8 cellular contexts compared by ENCODE assay signal in genomic region chr2:196066794-196067382, GRCh38. TPM values are rescaled to one million over a fixed set of nuclear protein-coding genes. Genes with fewer than 3 reads are reported as not detected.
DNase-seq lines count a peak whose midpoint lies in the region; ATAC-seq and TF ChIP-seq lines count a peak whose summit lies in the region.

No MANE protein-coding gene starts in this region.

- no peak for ATAC-seq in GM19351 (IDR thresholded peaks at IDR 0.05; ENCODE audit: unreplicated experiment)

- H3K36me3 ChIP-seq in brain microvascular endothelial cell (replicated peaks), result no peaks in the 10 kb centered on the region

- H3K27ac ChIP-seq in brain microvascular endothelial cell, result no peak overlapping the region

- DNase-seq in A172 (ENCODE audit: low spot score) (peak; percentile 36), EL (peak; percentile 48), NCI-H2227 (lab: John Stamatoyannopoulos, UW; ENCODE audit: unreplicated experiment) (peak; percentile 61), brain microvascular endothelial cell (no peak), medulla oblongata (ENCODE audit: extremely low spot score) (peak; percentile 48), SK-N-DZ (ENCODE audit: low spot score) (no peak)
- DNase-seq in stimulated activated CD4-positive, alpha-beta T cell treated with anti-CD3 and anti-CD28 coated beads, Interleukin-4, amount 100 ng/mL, for 24 hours, result no peak

- in situ Hi-C loops in brain microvascular endothelial cell (cut with HindIII; ENCODE audit: low pct_ligation_motif_present, low sequenced_read_pairs), result no loop called here

- peak; percentile 50 for TF ChIP-seq CTCF in brain microvascular endothelial cell (IDR thresholded peaks at IDR 0.05; ENCODE audit: low read depth, low read length, missing control alignments)

- no peaks in the 10 kb centered on the region for H3K27me3 ChIP-seq in brain microvascular endothelial cell (replicated peaks)

- no peak overlapping the region for H3K4me3 ChIP-seq in brain microvascular endothelial cell (ENCODE audit: low read depth, low read length)

RNA-seq across cellular contexts. Expression of gene DNAH7, which starts 1.7 kb away (rescaled TPM):
- total RNA-seq in A172 (2014; rRNA removed; shearing (Covaris generic)), result 0.40 and 0.55 TPM in 2 replicates
- 0.02 and 0.03 TPM in 2 replicates for polyA plus RNA-seq in SK-N-DZ (2014; cell fraction: cytosol; rRNA removed)
- polyA plus RNA-seq in SK-N-DZ (2014; cell fraction: nucleus; rRNA removed), result not detected in 2 replicates

Comparison
In these comparisons a context has a peak if more than half of its experiments do, and no peak if none do; other contexts are left out.
1. DNase-seq: peak in A172 (single experiment), EL (single experiment), NCI-H2227 (single experiment) and medulla oblongata (single experiment); none in brain microvascular endothelial cell (single experiment), SK-N-DZ (single experiment) and stimulated activated CD4-positive, alpha-beta T cell treated with anti-CD3 and anti-CD28 coated beads, Interleukin-4, amount 100 ng/mL, for 24 hours (single experiment).